Comparison of ENCODE assay signal across 16 cellular contexts in genomic region chr2:217698691-217699090, GRCh38.
A peak's percentile ranks its signal among the peaks of the same experiment; 100 is the strongest.
DNase-seq lines count a peak whose midpoint lies in the region; ATAC-seq and TF ChIP-seq lines count a peak whose summit lies in the region.
"Had no signal": no experiment of that assay in that cellular context is flagged by ENCODE, and none has a peak within 500 bp of the region (broad histone marks: within the 10 kb centered on the region; RNA-seq: fewer than 3 reads in every experiment).

No MANE protein-coding gene starts in this region.

- H3K36me3 ChIP-seq in esophagus squamous epithelium (no peaks in the 10 kb centered on the region), tibial artery (no peaks in the 10 kb centered on the region), trophoblast cell (ENCODE audit: control insufficient read depth in 1 of 2, insufficient read depth in 2 of 2, low read length in 2 of 2) (no peaks in the 10 kb centered on the region)
- H3K36me3 ChIP-seq: BE2C, HAP-1 had no signal

- H3K4me1 ChIP-seq in esophagus squamous epithelium: peaks cover 0 to 54% (median 7%) of the 10 kb centered on the region in 3 donors
- H3K4me1 ChIP-seq in tibial artery: peaks cover 0 to 49% (median 18%) of the 10 kb centered on the region in 4 donors
- H3K4me1 ChIP-seq in trophoblast cell (ENCODE audit: control insufficient read depth in 1 of 2, insufficient read depth in 2 of 2, low read length in 2 of 2): no peaks in the 10 kb centered on the region
- H3K4me1 ChIP-seq: A549, BE2C, HAP-1 had no signal

- no peaks in the 10 kb centered on the region for H3K79me1 ChIP-seq in trophoblast cell (ENCODE audit: low read length)

- no peak overlapping the region for H4K91ac ChIP-seq in trophoblast cell (ENCODE audit: low read depth, low read length)

- peak overlapping the region; percentile 10 for H3K27ac Mint-ChIP-seq in osteocyte (ENCODE audit: unreplicated experiment)
- no peak overlapping the region for H3K27ac Mint-ChIP-seq in effector memory CD8-positive, alpha-beta T cell
- H3K27ac Mint-ChIP-seq: CD4-positive, alpha-beta memory T cell had no signal

- H3K14ac ChIP-seq in trophoblast cell (ENCODE audit: low read length): no peak overlapping the region

- H4K8ac ChIP-seq in trophoblast cell (ENCODE audit: low read depth, low read length): no peak overlapping the region

- no peak overlapping the region for H2BK12ac ChIP-seq in trophoblast cell (ENCODE audit: low read length)

- no peak overlapping the region for H3K4me3 ChIP-seq in esophagus squamous epithelium
- no peak overlapping the region for H3K4me3 ChIP-seq in tibial artery
- no peak overlapping the region for H3K4me3 ChIP-seq in trophoblast cell (ENCODE audit: low read depth, low read length)
- H3K4me3 ChIP-seq: A549, HAP-1 had no signal

- H2BK5ac ChIP-seq in trophoblast cell (ENCODE audit: low read depth, low read length, poor library complexity): no peak overlapping the region

- H2BK120ac ChIP-seq in trophoblast cell (ENCODE audit: insufficient read depth, low read length, poor library complexity): no peak overlapping the region

- no peak overlapping the region for H3K9ac ChIP-seq in trophoblast cell (ENCODE audit: low read length)

- H3K4me1 Mint-ChIP-seq in osteocyte (ENCODE audit: unreplicated experiment): peaks cover 30% of the 10 kb centered on the region
- no peaks in the 10 kb centered on the region for H3K4me1 Mint-ChIP-seq in effector memory CD8-positive, alpha-beta T cell (ENCODE audit: low read depth in 2 of 2)
- H3K4me1 Mint-ChIP-seq: CD4-positive, alpha-beta memory T cell had no signal

- H3K23ac ChIP-seq in trophoblast cell (ENCODE audit: low read length): no peak overlapping the region

- H3K4ac ChIP-seq in trophoblast cell (ENCODE audit: low read depth, low read length): no peak overlapping the region

- no peak overlapping the region for H4K12ac ChIP-seq in trophoblast cell (ENCODE audit: low read depth, low read length)

- WGBS in esophagus squamous epithelium, 2 donors: 79 to 81% methylated on average over 3 of the region's 3 CpGs
- no CpG with 5 or more reads among the region's 3 CpGs for WGBS in trophoblast cell (ENCODE audit: extremely low coverage, insufficient coverage, insufficient read length)

- intact Hi-C loops in esophagus squamous epithelium (cut with DNase I) (no loop called here), tibial artery (cut with DNase I; ENCODE audit: low total_unique reads) (no loop called here)

- H3K27ac ChIP-seq in esophagus squamous epithelium: peak overlapping the region; percentile 12 to 77 (median 63)
- H3K27ac ChIP-seq in tibial artery: peak overlapping the region; percentile 47 to 66
- H3K27ac ChIP-seq in trophoblast cell (ENCODE audit: low read depth, low read length): no peak overlapping the region
- H3K27ac ChIP-seq: A549, C4-2B had no signal

- no peak for TF ChIP-seq POLR2A in esophagus squamous epithelium (IDR thresholded peaks at IDR 0.05)

- peaks cover 14% of the 10 kb centered on the region for H3K9me3 Mint-ChIP-seq in osteocyte (ENCODE audit: unreplicated experiment)
- H3K9me3 Mint-ChIP-seq in effector memory CD8-positive, alpha-beta T cell: no peaks in the 10 kb centered on the region
- H3K9me3 Mint-ChIP-seq: CD4-positive, alpha-beta memory T cell had no signal

- H3K36me3 Mint-ChIP-seq in osteocyte (ENCODE audit: unreplicated experiment): peaks cover 9% of the 10 kb centered on the region
- H3K36me3 Mint-ChIP-seq in effector memory CD8-positive, alpha-beta T cell (ENCODE audit: insufficient read depth): no peaks in the 10 kb centered on the region
- H3K36me3 Mint-ChIP-seq: CD4-positive, alpha-beta memory T cell had no signal

- no peak overlapping the region for H3K4me3 Mint-ChIP-seq in osteocyte (ENCODE audit: unreplicated experiment)
- H3K4me3 Mint-ChIP-seq in effector memory CD8-positive, alpha-beta T cell: no peak overlapping the region
- H3K4me3 Mint-ChIP-seq: CD4-positive, alpha-beta memory T cell had no signal

- no peak overlapping the region for H3K4me2 ChIP-seq in trophoblast cell (ENCODE audit: low read length)
- H3K4me2 ChIP-seq: A549 had no signal

- no peaks in the 10 kb centered on the region for H3K27me3 ChIP-seq in esophagus squamous epithelium
- no peaks in the 10 kb centered on the region for H3K27me3 ChIP-seq in tibial artery
- no peaks in the 10 kb centered on the region for H3K27me3 ChIP-seq in trophoblast cell (ENCODE audit: insufficient read depth, low read length)
- H3K27me3 ChIP-seq: BE2C had no signal

- DNase-seq in esophagus squamous epithelium (lab: John Stamatoyannopoulos, UW): no peak
- DNase-seq in osteocyte (ENCODE audit: extremely low spot score, unreplicated experiment): no peak
- no peak for DNase-seq in tibial artery
- no peak for DNase-seq in trophoblast cell
- no peak for DNase-seq in effector memory CD8-positive, alpha-beta T cell
- no peak for DNase-seq in T-helper 1 cell
- DNase-seq: BE2C; CD4-positive, alpha-beta memory T cell; DMS153; DMS79 treated with DMSO at 0.1 percent for 48 hours; EL; GOT3 had no signal

- ATAC-seq in effector memory CD8-positive, alpha-beta T cell (replicated peaks): no peak
- ATAC-seq in GM21717 (IDR thresholded peaks at IDR 0.05; ENCODE audit: unreplicated experiment): no peak
- ATAC-seq: A549 had no signal

- H3K79me2 ChIP-seq in trophoblast cell (ENCODE audit: control insufficient read depth, insufficient read depth, low read length, poor library complexity): no peaks in the 10 kb centered on the region

- H3K18ac ChIP-seq in trophoblast cell (ENCODE audit: low read length): no peak overlapping the region

- no peaks in the 10 kb centered on the region for H3K27me3 Mint-ChIP-seq in osteocyte (ENCODE audit: unreplicated experiment)
- peaks cover 15 to 30% of the 10 kb centered on the region in 2 donors for H3K27me3 Mint-ChIP-seq in effector memory CD8-positive, alpha-beta T cell
- H3K27me3 Mint-ChIP-seq: CD4-positive, alpha-beta memory T cell had no signal

- H3K9me3 ChIP-seq in esophagus squamous epithelium: no peaks in the 10 kb centered on the region
- no peaks in the 10 kb centered on the region for H3K9me3 ChIP-seq in tibial artery
- H3K9me3 ChIP-seq in trophoblast cell (ENCODE audit: insufficient read depth, low read depth, low read length): peaks cover 1% of the 10 kb centered on the region
- H3K9me3 ChIP-seq: A549, BE2C, HAP-1 had no signal

- H2AK5ac ChIP-seq in trophoblast cell (ENCODE audit: low read length): no peak overlapping the region

- TF ChIP-seq CTCF in esophagus squamous epithelium (IDR thresholded peaks at IDR 0.05) (no peak), osteocyte (IDR thresholded peaks at IDR 0.05) (no peak), tibial artery (IDR thresholded peaks at IDR 0.05) (no peak)

- no peak overlapping the region for H2AFZ ChIP-seq in trophoblast cell (ENCODE audit: insufficient read depth, low read length, poor library complexity)
